ENCODE assay signal across 36 cellular contexts in genomic region chr19:13583753-13584152, GRCh38.
"Had no signal": no experiment of that assay in that cellular context is flagged by ENCODE, and none has a peak within 500 bp of the region (broad histone marks: within the 10 kb centered on the region; RNA-seq: fewer than 3 reads in every experiment).

No MANE protein-coding gene starts in this region.

- H3K36me3 ChIP-seq: MG63 had no signal

- DNase-seq: Karpas-422, Kasumi-1, MG63, MM.1S, MV-4-11, NCI-H1048, NCI-H1092, NCI-H1092 treated with DMSO at 0.1 percent for 48 hours, NCI-H1105, NCI-H1105 treated with DMSO at 0.1 percent for 48 hours, NCI-H1417, NCI-H1417 treated with DMSO at 0.1 percent for 48 hours, NCI-H1436, NCI-H1436 treated with DMSO at 0.1 percent for 48 hours, NCI-H146, NCI-H1694, NCI-H1694 treated with DMSO at 0.1 percent for 48 hours, NCI-H187, NCI-H187 treated with DMSO at 0.1 percent for 48 hours, NCI-H1930, NCI-H2029, NCI-H2029 treated with DMSO at 0.1 percent for 48 hours, NCI-H2081, NCI-H2081 treated with DMSO at 0.1 percent for 48 hours, NCI-H2107, NCI-H2171, NCI-H2171 treated with DMSO at 0.1 percent for 48 hours, NCI-H2227 treated with DMSO at 0.1 percent for 48 hours, NCI-H226, NCI-H345, NCI-H446, NCI-H446 treated with DMSO at 0.1 percent for 48 hours, NCI-H510A, NCI-H510A treated with DMSO at 0.1 percent for 48 hours, NCI-H524, NCI-H524 treated with DMSO at 0.1 percent for 48 hours had no signal

- H3K27me3 ChIP-seq: MG63 had no signal

- H3K4me3 ChIP-seq: MG63 had no signal
